In the genomic region with DNA sequence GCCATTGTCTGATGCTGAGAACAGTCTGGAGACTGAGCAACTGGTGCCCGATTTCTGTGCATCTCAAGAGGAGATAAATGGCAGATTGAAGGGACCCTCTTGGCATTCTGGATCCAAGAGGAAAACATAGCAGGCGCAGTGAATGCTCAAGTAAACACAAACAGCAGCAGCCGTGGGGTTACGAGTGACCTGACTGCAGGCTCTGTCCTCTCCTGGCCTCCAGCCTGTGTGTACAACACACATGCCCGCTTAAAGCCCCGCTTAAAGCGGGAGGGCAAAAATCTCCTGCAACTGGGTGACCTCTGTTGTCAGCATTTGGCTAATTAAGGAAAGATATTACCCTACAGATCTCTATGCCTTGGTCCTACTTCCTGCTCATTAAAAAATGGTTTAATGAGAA, we compare ENCODE assay signal across 17 cellular contexts.
DNase-seq lines count a peak whose midpoint lies in the region; ATAC-seq lines count a peak whose summit lies in the region.
"Had no signal": no experiment of that assay in that cellular context is flagged by ENCODE, and none has a peak within 500 bp of the region (broad histone marks: within the 10 kb centered on the region; RNA-seq: fewer than 3 reads in every experiment).

No MANE protein-coding gene starts in this region.

- no peak overlapping the region for H3K27ac Mint-ChIP-seq in immature natural killer cell
- H3K27ac Mint-ChIP-seq: activated naive CD8-positive, alpha-beta T cell treated with anti-CD3 and anti-CD28 coated beads for 36 hours had no signal

- no peak overlapping the region for H3K4me3 Mint-ChIP-seq in immature natural killer cell
- H3K4me3 Mint-ChIP-seq: activated naive CD8-positive, alpha-beta T cell treated with anti-CD3 and anti-CD28 coated beads for 36 hours; activated T-helper 17 cell treated with anti-CD3 and anti-CD28 coated beads, Interleukin-2, amount 50 U/mL, for 72 hours had no signal

- H3K4me1 Mint-ChIP-seq in immature natural killer cell = no peaks in the 10 kb centered on the region
- H3K4me1 Mint-ChIP-seq: activated naive CD8-positive, alpha-beta T cell treated with anti-CD3 and anti-CD28 coated beads for 36 hours; activated T-helper 17 cell treated with anti-CD3 and anti-CD28 coated beads, Interleukin-2, amount 50 U/mL, for 72 hours had no signal

- H3K27ac ChIP-seq in angular gyrus (ENCODE audit: low read depth, low read length) = peak overlapping the region; percentile 90
- H3K27ac ChIP-seq: epithelial cell of prostate had no signal

- peaks cover 0 to 1% (median 0%) of the 10 kb centered on the region in 6 donors for H3K9me3 Mint-ChIP-seq in immature natural killer cell
- H3K9me3 Mint-ChIP-seq: activated naive CD8-positive, alpha-beta T cell treated with anti-CD3 and anti-CD28 coated beads for 36 hours; activated T-helper 17 cell treated with anti-CD3 and anti-CD28 coated beads, Interleukin-2, amount 50 U/mL, for 72 hours had no signal

- DNase-seq in NCI-H1092 treated with DMSO at 0.1 percent for 48 hours (lab: John Stamatoyannopoulos, UW) (peak; percentile 23), NCI-H1092 (lab: John Stamatoyannopoulos, UW) (no peak), inferior parietal cortex (ENCODE audit: extremely low spot score) (peak; percentile 53), superior temporal gyrus (ENCODE audit: extremely low spot score) (peak; percentile 78), iPS-NIHi7 (ENCODE audit: extremely low spot score) (no peak), immature natural killer cell (no peak)
- DNase-seq: 8988T; activated naive CD8-positive, alpha-beta T cell treated with anti-CD3 and anti-CD28 coated beads for 36 hours; NK-92 treated with Interleukin-12 subunit alpha and Interleukin-12 subunit beta, amount 100 ng/mL, for 24 hours; stimulated activated CD4-positive, alpha-beta T cell treated with anti-CD3 and anti-CD28 coated beads, Interleukin-1b, Interleukin-23, amount 100 ng/mL, for 48 hours; stimulated activated naive CD4-positive, alpha-beta T cell; trophoblast cell had no signal

- ATAC-seq in GM21737 (IDR thresholded peaks at IDR 0.05; ENCODE audit: unreplicated experiment) = no peak
- ATAC-seq: activated T-helper 17 cell treated with anti-CD3 and anti-CD28 coated beads, Interleukin-2, amount 50 U/mL, for 72 hours; HCT116 had no signal

- peaks cover 2 to 9% (median 3%) of the 10 kb centered on the region in 3 donors for H3K27me3 Mint-ChIP-seq in immature natural killer cell (ENCODE audit: low read depth in 3 of 3)
- H3K27me3 Mint-ChIP-seq: activated naive CD8-positive, alpha-beta T cell treated with anti-CD3 and anti-CD28 coated beads for 36 hours; activated T-helper 17 cell treated with anti-CD3 and anti-CD28 coated beads, Interleukin-2, amount 50 U/mL, for 72 hours had no signal

- no peaks in the 10 kb centered on the region for H3K36me3 Mint-ChIP-seq in immature natural killer cell
- H3K36me3 Mint-ChIP-seq: activated naive CD8-positive, alpha-beta T cell treated with anti-CD3 and anti-CD28 coated beads for 36 hours had no signal

Comparison
In these comparisons a context has a peak if more than half of its experiments do, and no peak if none do; other contexts are left out.
1. DNase-seq: peak in NCI-H1092 treated with DMSO at 0.1 percent for 48 hours (single experiment), inferior parietal cortex (single experiment) and superior temporal gyrus (single experiment); none in NCI-H1092 (single experiment), iPS-NIHi7 (single experiment) and immature natural killer cell (0 of 3).